Comparison of ENCODE assay signal across 2 cellular contexts in genomic region chr5:91031396-91031741, GRCh38.
TF ChIP-seq lines count a peak whose summit lies in the region.

No MANE protein-coding gene starts in this region.

TF ChIP-seq in A549, 52 proteins besides CTCF, POLR2A, EP300 and RAD21:
- TF ChIP-seq FOSL2 (IDR thresholded peaks at IDR 0.05) = no peak
- peak; percentile 46; the same call in 1 of the 2 replicates for TF ChIP-seq FOSL2 (CRISPR knock-in tag; IDR thresholded peaks at IDR 0.05)
- no peak for TF ChIP-seq NFE2L2 (conservative IDR thresholded peaks at IDR 0.05; ENCODE audit: low read length)
- no peak for TF ChIP-seq HOXB13 (CRISPR knock-in tag; IDR thresholded peaks at IDR 0.05; ENCODE audit: low read depth)
- no peak for TF ChIP-seq HOXB5 (CRISPR knock-in tag; IDR thresholded peaks at IDR 0.05)
TF ChIP-seq in A549: peak in this region for 1.

TF ChIP-seq in IMR-90, 13 proteins besides CTCF, POLR2A, EP300 and RAD21 (continued from another document):
- TF ChIP-seq RFX5 (IDR thresholded peaks at IDR 0.05; ENCODE audit: low read depth, low read length) (no peak), CEBPB (IDR thresholded peaks at IDR 0.05; ENCODE audit: low read depth, low read length) (no peak), CHD1 (IDR thresholded peaks at IDR 0.05; ENCODE audit: low read depth, low read length) (no peak), SMC3 (IDR thresholded peaks at IDR 0.05; ENCODE audit: low read depth, low read length) (no peak), FOS (IDR thresholded peaks at IDR 0.05; ENCODE audit: low read depth, low read length) (no peak)
- TF ChIP-seq, protein P1, sequence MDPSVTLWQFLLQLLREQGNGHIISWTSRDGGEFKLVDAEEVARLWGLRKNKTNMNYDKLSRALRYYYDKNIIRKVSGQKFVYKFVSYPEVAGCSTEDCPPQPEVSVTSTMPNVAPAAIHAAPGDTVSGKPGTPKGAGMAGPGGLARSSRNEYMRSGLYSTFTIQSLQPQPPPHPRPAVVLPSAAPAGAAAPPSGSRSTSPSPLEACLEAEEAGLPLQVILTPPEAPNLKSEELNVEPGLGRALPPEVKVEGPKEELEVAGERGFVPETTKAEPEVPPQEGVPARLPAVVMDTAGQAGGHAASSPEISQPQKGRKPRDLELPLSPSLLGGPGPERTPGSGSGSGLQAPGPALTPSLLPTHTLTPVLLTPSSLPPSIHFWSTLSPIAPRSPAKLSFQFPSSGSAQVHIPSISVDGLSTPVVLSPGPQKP (IDR thresholded peaks at IDR 0.05; ENCODE audit: borderline replicate concordance, low read depth, low read length) = no peak
